ENCODE assay signal across 8 cellular contexts in the genomic region with DNA sequence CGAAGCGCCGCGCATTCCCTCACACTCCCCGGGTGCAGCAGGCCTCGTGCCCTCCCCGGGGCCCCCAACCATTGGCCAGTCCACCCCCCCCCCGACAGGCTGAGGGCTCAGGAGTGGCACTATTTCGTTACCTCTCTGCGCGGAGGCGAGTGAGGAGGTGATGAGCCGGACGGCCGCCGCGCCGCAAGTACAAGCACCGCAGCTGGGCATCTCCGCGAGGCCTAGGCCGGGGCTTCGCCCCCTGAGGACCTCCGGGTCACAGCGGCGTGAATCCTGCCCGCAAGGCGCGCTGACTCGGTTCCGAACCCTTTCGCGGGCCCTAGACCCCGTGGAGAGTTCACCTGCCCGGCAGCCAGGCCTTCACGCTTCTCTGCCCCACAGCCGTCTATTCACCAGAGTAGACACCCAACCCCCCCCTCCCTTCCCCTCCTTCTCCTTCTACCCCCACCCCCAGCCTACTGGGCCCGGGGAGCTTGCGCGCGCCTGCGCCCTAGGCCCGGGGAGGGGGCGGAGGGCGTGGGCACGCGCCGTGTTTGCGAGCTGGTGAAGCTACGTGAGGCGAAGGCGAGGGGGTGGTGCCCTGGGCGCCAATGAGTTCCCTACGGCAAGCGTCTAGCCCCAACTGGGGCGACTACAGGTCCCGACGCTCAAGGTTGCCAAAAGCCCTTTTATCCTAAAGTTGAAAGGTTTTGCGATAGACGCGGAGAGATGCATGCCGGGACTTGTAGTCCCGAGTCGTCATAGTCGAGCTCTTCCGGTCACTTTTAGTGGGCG. TPM values are rescaled to one million over a fixed set of nuclear protein-coding genes. Genes with fewer than 3 reads are reported as not detected.
DNase-seq lines count a peak whose midpoint lies in the region; ATAC-seq and TF ChIP-seq lines count a peak whose summit lies in the region.

TSS of gene CLPX (minus strand) at position 399 of the 774 bp plus-strand sequence. CDS start at position 210, 189 bp downstream.

- no peak within 1 kb of the TSS for H3K27ac ChIP-seq in H9 (ENCODE audit: insufficient read length, low read depth, low read length)

- H3K4me1 ChIP-seq in H9 (ENCODE audit: insufficient read depth, low read length) = no peaks in the 10 kb centered on the region

- no peaks in the 10 kb centered on the region; a peak in 1 of 5 replicates for H3K9me3 Mint-ChIP-seq in H9
- H3K9me3 Mint-ChIP-seq in natural killer cell treated with Interleukin-12 subunit alpha and Interleukin-12 subunit beta and Interleukin-15 and Interleukin-18, amount 100 ng/mL, for 72 hours = no peaks in the 10 kb centered on the region

- no peaks in the 10 kb centered on the region for H4K20me1 ChIP-seq in H9 (ENCODE audit: control insufficient read depth, insufficient read depth, insufficient read length)

- H4K91ac ChIP-seq in H9 (ENCODE audit: insufficient read length, low read depth, low read length) = no peak within 1 kb of the TSS

- no peak within 1 kb of the TSS for H3T11ph ChIP-seq in H9 (ENCODE audit: low read length)

- H4K8ac ChIP-seq in H9 (replicated peaks; ENCODE audit: insufficient read length, low read depth, low read length) = no peak within 1 kb of the TSS

- H2BK120ac ChIP-seq in H9 (ENCODE audit: low read depth, low read length, poor library complexity, severe bottlenecking) = no peak within 1 kb of the TSS

- peaks cover 6% of the 10 kb centered on the region; the same call in 1 of the 2 replicates for H3K79me2 ChIP-seq in H9 (ENCODE audit: insufficient read depth, low read length)

- WGBS in H9 (ENCODE audit: extremely low coverage, insufficient read length, low lambda C conversion rate) = no CpG with 5 or more reads among the region's 67 CpGs

- H3K4ac ChIP-seq in H9 (ENCODE audit: low read depth, low read length) = no peak within 1 kb of the TSS

- H3K23me2 ChIP-seq in H9 (ENCODE audit: insufficient read length, low read depth, low read length, poor library complexity, severe bottlenecking) = peaks cover 5% of the 10 kb centered on the region

- no peaks in the 10 kb centered on the region for H3K27me3 Mint-ChIP-seq in H9 (ENCODE audit: low read depth)
- H3K27me3 Mint-ChIP-seq in natural killer cell treated with Interleukin-12 subunit alpha and Interleukin-12 subunit beta and Interleukin-15 and Interleukin-18, amount 100 ng/mL, for 72 hours = no peaks in the 10 kb centered on the region

- no peaks in the 10 kb centered on the region for H3K9me3 ChIP-seq in H9 (ENCODE audit: control insufficient read depth, low read depth, low read length)
- no peaks in the 10 kb centered on the region for H3K9me3 ChIP-seq in MG63

- no peaks in the 10 kb centered on the region for H3K27me3 ChIP-seq in H9 (ENCODE audit: insufficient read depth, low read length)
- no peaks in the 10 kb centered on the region for H3K27me3 ChIP-seq in MG63

- no peak within 1 kb of the TSS for H3K56ac ChIP-seq in H9 (ENCODE audit: insufficient read length, low read depth, low read length)

- H3K14ac ChIP-seq in H9 (ENCODE audit: insufficient read depth, low read length) = peak within 1 kb of the TSS; percentile 79

- H2AK5ac ChIP-seq in H9 (ENCODE audit: insufficient read length, low read length) = no peak within 1 kb of the TSS

- H3K18ac ChIP-seq in H9 (ENCODE audit: insufficient read length, low read depth, low read length) = peak within 1 kb of the TSS; percentile 58

- H3K4me2 ChIP-seq in H9 (ENCODE audit: insufficient read depth, insufficient read length, low read length) = peak within 1 kb of the TSS; percentile 61

- H3K36me3 ChIP-seq in MG63 = peaks cover 22% of the 10 kb centered on the region

- no peak within 1 kb of the TSS for H4K5ac ChIP-seq in H9 (ENCODE audit: insufficient read length, low read depth, low read length)

- no peak within 1 kb of the TSS for H2AFZ ChIP-seq in H9 (ENCODE audit: low read length)

- H3K4me3 Mint-ChIP-seq in H9 = peak within 1 kb of the TSS; percentile 92 to 98
- peak within 1 kb of the TSS; percentile 95 for H3K4me3 Mint-ChIP-seq in natural killer cell treated with Interleukin-12 subunit alpha and Interleukin-12 subunit beta and Interleukin-15 and Interleukin-18, amount 100 ng/mL, for 72 hours

- peak; percentile 93 to 96 for ATAC-seq in natural killer cell treated with Interleukin-12 subunit alpha and Interleukin-12 subunit beta and Interleukin-15 and Interleukin-18, amount 100 ng/mL, for 72 hours

- H3K23ac ChIP-seq in H9 (ENCODE audit: insufficient read length, low read depth, low read length) = no peak within 1 kb of the TSS

- H3K9ac ChIP-seq in H9 (ENCODE audit: extremely low read depth, insufficient read length, low read length) = peak within 1 kb of the TSS; percentile 74

- peak within 1 kb of the TSS; percentile 87 for H3K4me3 ChIP-seq in MG63
- H3K4me3 ChIP-seq in fibroblast of the aortic adventitia (ENCODE audit: low read depth, low read length) = peak within 1 kb of the TSS; percentile 92

- H3K79me1 ChIP-seq in H9 (ENCODE audit: insufficient read depth, low read depth, low read length, poor library complexity, severe bottlenecking) = no peaks in the 10 kb centered on the region

- TF ChIP-seq CTCF in H9 (conservative IDR thresholded peaks at IDR 0.05) (no peak), fibroblast of the aortic adventitia (IDR thresholded peaks at IDR 0.05; ENCODE audit: insufficient read depth, low read length) (no peak)

- no peak within 1 kb of the TSS for H2BK5ac ChIP-seq in H9 (ENCODE audit: insufficient read length, low read length)

- peak within 1 kb of the TSS; percentile 84 to 97 (median 96) for H3K27ac Mint-ChIP-seq in H9
- H3K27ac Mint-ChIP-seq in natural killer cell treated with Interleukin-12 subunit alpha and Interleukin-12 subunit beta and Interleukin-15 and Interleukin-18, amount 100 ng/mL, for 72 hours = peak within 1 kb of the TSS; percentile 87 to 94

- DNase-seq in ELR (ENCODE audit: low read depth) (peak; percentile 90), H9 (peak; percentile 92), MG63 (peak; percentile 96), SHP77 (lab: John Stamatoyannopoulos, UW) (peak; percentile 97 to 98), fibroblast of the aortic adventitia (ENCODE audit: low read depth) (peak; percentile 94)
- peak; percentile 88 for DNase-seq in activated effector memory CD4-positive, alpha-beta T cell treated with Interleukin-2 at 50 U/mL for 16 hours
- DNase-seq in natural killer cell treated with Interleukin-12 subunit alpha and Interleukin-12 subunit beta and Interleukin-15 and Interleukin-18, amount 100 ng/mL, for 72 hours (ENCODE audit: low spot score) = peak; percentile 90
- DNase-seq in stimulated activated naive CD4-positive, alpha-beta T cell treated with Interleukin-2 at 50 U/mL for 16 hours (lab: John Stamatoyannopoulos, UW) = peak; percentile 87

- no peak within 1 kb of the TSS for H2BK12ac ChIP-seq in H9 (ENCODE audit: insufficient read length, low read depth, low read length)

- peaks cover 3 to 7% (median 5%) of the 10 kb centered on the region in 3 experiments; a peak in 6 of 7 replicates for H3K36me3 Mint-ChIP-seq in H9 (ENCODE audit: insufficient read depth in 1 of 3, low read depth in 3 of 3)
- no peaks in the 10 kb centered on the region for H3K36me3 Mint-ChIP-seq in natural killer cell treated with Interleukin-12 subunit alpha and Interleukin-12 subunit beta and Interleukin-15 and Interleukin-18, amount 100 ng/mL, for 72 hours

- H2BK15ac ChIP-seq in H9 (ENCODE audit: low read depth, low read length) = no peak within 1 kb of the TSS

- H3K4me1 Mint-ChIP-seq in H9 = peaks cover 15 to 19% of the 10 kb centered on the region in 2 experiments
- peaks cover 15 to 20% of the 10 kb centered on the region in 2 donors for H3K4me1 Mint-ChIP-seq in natural killer cell treated with Interleukin-12 subunit alpha and Interleukin-12 subunit beta and Interleukin-15 and Interleukin-18, amount 100 ng/mL, for 72 hours (ENCODE audit: low read depth in 2 of 2)

- H2BK20ac ChIP-seq in H9 (ENCODE audit: low read depth, low read length, poor library complexity, severe bottlenecking) = no peak within 1 kb of the TSS

RNA-seq across cellular contexts. Expression of gene CLPX, which starts in this region (rescaled TPM):
- 53.8 and 55.8 TPM in 2 replicates for total RNA-seq in H9 (2021)
- total RNA-seq in MG63 (2014; rRNA removed; shearing (Covaris generic); ENCODE audit: low replicate concordance) = 46.4 and 60.5 TPM in 2 replicates
- total RNA-seq in fibroblast of the aortic adventitia (ENCODE audit: low replicate concordance) = 40.4 and 43.8 TPM in 2 replicates
- total RNA-seq in natural killer cell treated with Interleukin-12 subunit alpha and Interleukin-12 subunit beta and Interleukin-15 and Interleukin-18, amount 100 ng/mL, for 72 hours = 10 to 100 TPM; 39.0 to 63.5 TPM
